In genomic region chr1:198101716-198102453, GRCh38 we compare ENCODE assay signal across 16 cellular contexts. TPM values are rescaled to one million over a fixed set of nuclear protein-coding genes. Genes with fewer than 3 reads are reported as not detected.
DNase-seq lines count a peak whose midpoint lies in the region; ATAC-seq and TF ChIP-seq lines count a peak whose summit lies in the region.
"Had no signal": no experiment of that assay in that cellular context is flagged by ENCODE, and none has a peak within 500 bp of the region (broad histone marks: within the 10 kb centered on the region; RNA-seq: fewer than 3 reads in every experiment).

No MANE protein-coding gene starts in this region.

- H3K27ac ChIP-seq in fibroblast of lung (ENCODE audit: insufficient read depth, low read length): no peak overlapping the region
- H3K27ac ChIP-seq: adrenal gland, cardiac muscle cell, vagina had no signal

- peak overlapping the region; percentile 26; the same call in 1 of the 2 replicates for H3K4me3 ChIP-seq in Jurkat, Clone E6-1 (ENCODE audit: low read length)
- H3K4me3 ChIP-seq in WI38 (ENCODE audit: low read depth, low read length): 0 out of 2 replicates have a peak overlapping the region, but pooled peaks have one; percentile 8
- no peak overlapping the region for H3K4me3 ChIP-seq in fibroblast of lung (replicated peaks in 1 of 4; ENCODE audit: control extremely low read depth in 1 of 4, insufficient read depth in 1 of 4, low read depth in 3 of 4, low read length in 4 of 4)
- H3K4me3 ChIP-seq: adrenal gland, cardiac muscle cell, vagina had no signal

- H3K79me2 ChIP-seq in fibroblast of lung (ENCODE audit: control insufficient read depth, insufficient read depth, low read length): no peaks in the 10 kb centered on the region

- H3K9ac ChIP-seq in fibroblast of lung (ENCODE audit: insufficient read depth, low read length): no peak overlapping the region

- no peaks in the 10 kb centered on the region for H4K20me1 ChIP-seq in fibroblast of lung (ENCODE audit: control insufficient read depth, extremely low read depth, insufficient read depth, low read length)

- H2AFZ ChIP-seq in fibroblast of lung (ENCODE audit: low read length): no peak overlapping the region

- DNase-seq in Jurkat, Clone E6-1 (ENCODE audit: low read depth, low spot score): peak; percentile 70
- DNase-seq in fibroblast of lung (ENCODE audit: low read depth in 2 of 2) (peak; percentile 31 to 33), DMS53 (lab: John Stamatoyannopoulos, UW) (no peak), NCI-H748 (lab: John Stamatoyannopoulos, UW; ENCODE audit: unreplicated experiment) (no peak)
- no peak for DNase-seq in stimulated activated naive CD8-positive, alpha-beta T cell treated with anti-CD3 and anti-CD28 coated beads, Interleukin-15, Interleukin-2, amounts not matched to agents 100 U/mL and 50 U/mL, for 24 hours
- DNase-seq: activated CD4-positive, alpha-beta T cell treated with anti-CD3 and anti-CD28 coated beads, Interleukin-2, amount 50 U/mL, for 1 hour; activated T-cell treated with anti-CD3 and anti-CD28 coated beads, Interleukin-2, amount 50 U/mL, for 48 hours; adrenal gland; NCI-H146; posterior cingulate gyrus; stimulated activated CD4-positive, alpha-beta T cell treated with anti-CD3 and anti-CD28 coated beads, Interleukin-2, amount 100 ng/mL, for 48 hours had no signal

- peaks cover 5% of the 10 kb centered on the region for H3K4me1 ChIP-seq in fibroblast of lung (ENCODE audit: control insufficient read depth, extremely low read depth, insufficient read depth, low read length)
- H3K4me1 ChIP-seq: adrenal gland, vagina had no signal

- H3K36me3 ChIP-seq in fibroblast of lung (ENCODE audit: control insufficient read depth, insufficient read depth, low read length): no peaks in the 10 kb centered on the region
- H3K36me3 ChIP-seq: adrenal gland, cardiac muscle cell, vagina had no signal

- H3K27me3 ChIP-seq in fibroblast of lung (ENCODE audit: control insufficient read depth, insufficient read depth, low read length): no peaks in the 10 kb centered on the region
- H3K27me3 ChIP-seq: adrenal gland, cardiac muscle cell, vagina had no signal

- peak overlapping the region; percentile 19 for H3K4me2 ChIP-seq in fibroblast of lung (ENCODE audit: extremely low read depth, insufficient read depth, low read length)

- no peak for TF ChIP-seq CTCF in WI38 (IDR thresholded peaks at IDR 0.05; ENCODE audit: low read depth, low read length)
- TF ChIP-seq CTCF in fibroblast of lung (conservative IDR thresholded peaks at IDR 0.05 in 1 of 2, IDR thresholded peaks at IDR 0.05 in 1 of 2; ENCODE audit: low read depth in 1 of 2, low read length in 2 of 2): no peak

- peak; percentile 50 for ATAC-seq in stimulated activated naive CD8-positive, alpha-beta T cell treated with anti-CD3 and anti-CD28 coated beads, Interleukin-15, Interleukin-2, amounts not matched to agents 100 U/mL and 50 U/mL, for 24 hours
- ATAC-seq in GM19395 (IDR thresholded peaks at IDR 0.05; ENCODE audit: unreplicated experiment): no peak
- ATAC-seq: esophagus mucosa had no signal

- no peaks in the 10 kb centered on the region for H3K9me3 ChIP-seq in fibroblast of lung (ENCODE audit: control insufficient read depth, insufficient read depth, low read depth, low read length)
- H3K9me3 ChIP-seq: adrenal gland, vagina had no signal

RNA-seq across cellular contexts. Expression of gene NEK7, which starts 54.9 kb away (rescaled TPM):
- polyA plus RNA-seq in Jurkat, Clone E6-1 (2012; ENCODE audit: insufficient read depth, insufficient read length): 120 TPM
- 72.9 and 90.5 TPM in 2 replicates for total RNA-seq in fibroblast of lung
- 98.2 and 207 TPM in 2 replicates for polyA plus RNA-seq in fibroblast of lung
- polyA plus RNA-seq in fibroblast of lung (2012): 38.4 and 71.4 TPM in 2 replicates
- 4.6 and 15.7 TPM in 2 replicates for polyA minus RNA-seq in fibroblast of lung (ENCODE audit: low replicate concordance)

Comparison
In these comparisons a context has a peak if more than half of its experiments do, and no peak if none do; other contexts are left out.
1. DNase-seq: peak in Jurkat, Clone E6-1 (single experiment) and fibroblast of lung (2 of 2); none in stimulated activated naive CD8-positive, alpha-beta T cell treated with anti-CD3 and anti-CD28 coated beads, Interleukin-15, Interleukin-2, amounts not matched to agents 100 U/mL and 50 U/mL, for 24 hours (single experiment), DMS53 (single experiment) and NCI-H748 (single experiment).
2. H3K4me3 ChIP-seq: peak in Jurkat, Clone E6-1 (single experiment) and WI38 (single experiment); none in fibroblast of lung (0 of 4).